Comparison of ENCODE assay signal across 9 cellular contexts in the genomic region with DNA sequence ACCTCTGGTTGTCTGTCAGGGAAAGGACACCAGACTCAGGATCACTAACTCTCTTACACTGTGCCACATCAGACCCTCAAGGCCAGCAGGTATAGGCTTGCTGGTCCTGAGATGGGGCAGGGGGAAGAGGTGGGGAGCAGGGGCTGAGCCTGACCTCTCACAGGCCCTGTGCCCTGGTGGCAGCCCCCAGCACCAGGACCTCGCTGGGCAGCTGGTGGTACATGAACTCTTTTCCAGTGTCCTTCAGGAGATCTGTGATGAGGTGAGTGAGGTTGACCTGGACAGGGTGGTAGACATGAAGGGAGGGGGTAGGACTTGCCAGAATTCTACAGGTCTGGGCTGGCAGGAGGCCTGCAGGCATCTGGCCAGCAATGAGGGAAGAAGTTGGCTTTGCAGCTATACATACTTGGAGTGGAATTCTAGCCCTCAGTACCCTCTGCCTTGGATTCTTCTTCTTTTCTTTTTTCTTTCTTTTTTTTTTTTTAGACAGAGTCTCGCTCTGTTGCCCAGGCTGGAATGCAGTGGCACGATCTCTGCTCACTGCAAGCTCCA. TPM values are rescaled to one million over a fixed set of nuclear protein-coding genes. Genes with fewer than 3 reads are reported as not detected.
DNase-seq lines count a peak whose midpoint lies in the region; ATAC-seq and TF ChIP-seq lines count a peak whose summit lies in the region.
"Had no signal": no experiment of that assay in that cellular context is flagged by ENCODE, and none has a peak within 500 bp of the region (broad histone marks: within the 10 kb centered on the region; RNA-seq: fewer than 3 reads in every experiment).

No MANE protein-coding gene starts in this region.

- H3K9ac ChIP-seq in GM23248 = peak overlapping the region; percentile 86
- H3K9ac ChIP-seq in SU-DHL-6 (ENCODE audit: low read length) = peak overlapping the region; percentile 94
- peak overlapping the region; percentile 23 for H3K9ac ChIP-seq in fibroblast of lung (ENCODE audit: insufficient read depth, low read length)
- peak overlapping the region; percentile 91 for H3K9ac ChIP-seq in skeletal muscle satellite cell (ENCODE audit: low read depth, low read length)

- no peaks in the 10 kb centered on the region for H3K36me3 ChIP-seq in GM23248 (ENCODE audit: low read depth)
- no peaks in the 10 kb centered on the region for H3K36me3 ChIP-seq in SU-DHL-6 (ENCODE audit: low read length)
- H3K36me3 ChIP-seq in fibroblast of lung (ENCODE audit: control insufficient read depth, insufficient read depth, low read length) = peaks cover 8% of the 10 kb centered on the region
- peaks cover 15% of the 10 kb centered on the region for H3K36me3 ChIP-seq in skeletal muscle satellite cell (ENCODE audit: insufficient read depth, low read length)

- H3F3A ChIP-seq in GM23248 (ENCODE audit: insufficient read depth) (peaks cover 6% of the 10 kb centered on the region; the same call in 1 of the 2 replicates), SU-DHL-6 (ENCODE audit: insufficient read depth) (peaks cover 39% of the 10 kb centered on the region)

- H3K9me3 ChIP-seq in GM23248 (ENCODE audit: low read depth) (no peaks in the 10 kb centered on the region), SU-DHL-6 (ENCODE audit: insufficient read depth, low read length) (no peaks in the 10 kb centered on the region), fibroblast of lung (ENCODE audit: control insufficient read depth, insufficient read depth, low read depth, low read length) (no peaks in the 10 kb centered on the region), skeletal muscle satellite cell (replicated peaks; ENCODE audit: low read length) (no peaks in the 10 kb centered on the region)

- WGBS in GM23248 (ENCODE audit: low coverage in 1 of 2, low lambda C conversion rate in 2 of 2, missing lambda C conversion rate in 2 of 2), 2 experiments = 79 to 100% methylated on average over 1 to 3 of the region's 3 CpGs

- peaks cover 41% of the 10 kb centered on the region for H3K79me2 ChIP-seq in GM23248 (ENCODE audit: insufficient read depth)
- H3K79me2 ChIP-seq in SU-DHL-6 (ENCODE audit: insufficient read depth, low read length) = no peaks in the 10 kb centered on the region; the same call in 1 of the 2 replicates
- peaks cover 8% of the 10 kb centered on the region for H3K79me2 ChIP-seq in fibroblast of lung (ENCODE audit: control insufficient read depth, insufficient read depth, low read length)

- no peak overlapping the region for H2AFZ ChIP-seq in GM23248
- H2AFZ ChIP-seq in SU-DHL-6 (ENCODE audit: low read depth, low read length, severe bottlenecking) = no peak overlapping the region
- no peak overlapping the region for H2AFZ ChIP-seq in fibroblast of lung (ENCODE audit: low read length)

- H3K27ac ChIP-seq in GM23248 (no peak overlapping the region), SU-DHL-6 (ENCODE audit: low read depth, low read length) (peak overlapping the region; percentile 88), fibroblast of lung (ENCODE audit: insufficient read depth, low read length) (no peak overlapping the region)
- H3K27ac ChIP-seq: foreskin keratinocyte had no signal

- no peaks in the 10 kb centered on the region for H3K27me3 ChIP-seq in GM23248 (replicated peaks; ENCODE audit: insufficient read depth)
- H3K27me3 ChIP-seq in SU-DHL-6 (ENCODE audit: low read length) = no peaks in the 10 kb centered on the region
- no peaks in the 10 kb centered on the region for H3K27me3 ChIP-seq in fibroblast of lung (ENCODE audit: control insufficient read depth, insufficient read depth, low read length)
- no peaks in the 10 kb centered on the region for H3K27me3 ChIP-seq in skeletal muscle satellite cell (ENCODE audit: control insufficient read depth, insufficient read depth, low read length)
- H3K27me3 ChIP-seq: foreskin keratinocyte had no signal

- no peak for TF ChIP-seq POLR2A in GM18505 (IDR thresholded peaks at IDR 0.05; ENCODE audit: borderline replicate concordance, extremely low read depth, insufficient read depth, insufficient read length)

- H3K4me1 ChIP-seq in GM23248 (ENCODE audit: insufficient read depth) = peaks cover 6% of the 10 kb centered on the region; the same call in 1 of the 2 replicates
- H3K4me1 ChIP-seq in fibroblast of lung (ENCODE audit: control insufficient read depth, extremely low read depth, insufficient read depth, low read length) = peaks cover 10% of the 10 kb centered on the region
- peaks cover 45% of the 10 kb centered on the region for H3K4me1 ChIP-seq in skeletal muscle satellite cell (ENCODE audit: control insufficient read depth, insufficient read depth, low read length)

- H4K20me1 ChIP-seq in GM23248 (ENCODE audit: insufficient read depth) = no peaks in the 10 kb centered on the region
- no peaks in the 10 kb centered on the region for H4K20me1 ChIP-seq in SU-DHL-6 (ENCODE audit: low read depth, low read length)
- H4K20me1 ChIP-seq in fibroblast of lung (ENCODE audit: control insufficient read depth, extremely low read depth, insufficient read depth, low read length) = no peaks in the 10 kb centered on the region

- H3K4me3 ChIP-seq in GM23248 = peak overlapping the region; percentile 97
- H3K4me3 ChIP-seq in SU-DHL-6 (ENCODE audit: insufficient read depth, low read length, poor library complexity, severe bottlenecking) = peak overlapping the region; percentile 83
- H3K4me3 ChIP-seq in fibroblast of lung (replicated peaks in 1 of 4; ENCODE audit: control extremely low read depth in 1 of 4, insufficient read depth in 1 of 4, low read depth in 3 of 4, low read length in 4 of 4) = peak overlapping the region; percentile 81 to 90 (median 88)
- peak overlapping the region; percentile 91 for H3K4me3 ChIP-seq in skeletal muscle satellite cell (ENCODE audit: low read length)

- no peak for DNase-seq in GM23248
- DNase-seq in fibroblast of lung (ENCODE audit: low read depth in 2 of 2) = peak in 1 of 2 donors; percentile 27
- no peak for DNase-seq in DMS53 treated with DMSO at 0.1 percent for 48 hours (lab: John Stamatoyannopoulos, UW; ENCODE audit: unreplicated experiment)
- DNase-seq in RKO (ENCODE audit: low spot score) = no peak

- in situ Hi-C loops in GM23248 (cut with MboI) = no loop called here

- H3K4me2 ChIP-seq in GM23248 (ENCODE audit: unreplicated experiment) (peak overlapping the region; percentile 82), SU-DHL-6 (ENCODE audit: low read depth, low read length, poor library complexity, severe bottlenecking) (peak overlapping the region; percentile 87), fibroblast of lung (ENCODE audit: extremely low read depth, insufficient read depth, low read length) (peak overlapping the region; percentile 95), skeletal muscle satellite cell (ENCODE audit: low read length) (peak overlapping the region; percentile 97)

- no peak for TF ChIP-seq CTCF in SU-DHL-6 (IDR thresholded peaks at IDR 0.05; ENCODE audit: insufficient read depth, low read length, poor library complexity, severe bottlenecking)
- no peak for TF ChIP-seq CTCF in fibroblast of lung (conservative IDR thresholded peaks at IDR 0.05 in 1 of 2, IDR thresholded peaks at IDR 0.05 in 1 of 2; ENCODE audit: low read depth in 1 of 2, low read length in 2 of 2)

- ATAC-seq in HG03354 (IDR thresholded peaks at IDR 0.05; ENCODE audit: poor library complexity, severe bottlenecking, unreplicated experiment) = no peak
- no peak for ATAC-seq in GM18505 (IDR thresholded peaks at IDR 0.05; ENCODE audit: unreplicated experiment)
- ATAC-seq: foreskin keratinocyte had no signal

- no peaks in the 10 kb centered on the region for H3K9me2 ChIP-seq in GM23248 (ENCODE audit: insufficient read depth)
- no peaks in the 10 kb centered on the region for H3K9me2 ChIP-seq in SU-DHL-6 (replicated peaks; ENCODE audit: insufficient read depth, low read length)

RNA-seq across cellular contexts. Expression of a gene that starts 1.4 kb away (rescaled TPM):
- total RNA-seq in GM23248 (2014; rRNA removed; shearing (Covaris generic)) = 75.9 and 97.9 TPM in 2 replicates
- polyA plus RNA-seq in GM23248 (2016; fragmentation: Nextera tagmentation; extraction: Ambion mirVana) (74.5 and 78.9 TPM in 2 replicates), fibroblast of lung (17.7 and 18.5 TPM in 2 replicates)
- 47.8 and 71.5 TPM in 2 replicates for total RNA-seq in fibroblast of lung
- 43.8 and 52.2 TPM in 2 replicates for polyA plus RNA-seq in fibroblast of lung (2012)
- polyA minus RNA-seq in fibroblast of lung (ENCODE audit: low replicate concordance) = 31.9 and 51.5 TPM in 2 replicates
- 71.0 and 82.1 TPM in 2 replicates for total RNA-seq in skeletal muscle satellite cell (2012; rRNA removed)

RNA-seq across cellular contexts. Expression of a gene that starts 1.5 kb away (rescaled TPM):
- total RNA-seq in GM23248 (2014; rRNA removed; shearing (Covaris generic)) = 53.7 and 66.0 TPM in 2 replicates
- polyA plus RNA-seq in GM23248 (2016; fragmentation: Nextera tagmentation; extraction: Ambion mirVana) (50.7 and 54.7 TPM in 2 replicates), fibroblast of lung (20.5 and 25.7 TPM in 2 replicates)
- total RNA-seq in fibroblast of lung = 32.9 and 41.5 TPM in 2 replicates
- polyA plus RNA-seq in fibroblast of lung (2012) = 34.7 and 42.7 TPM in 2 replicates
- polyA minus RNA-seq in fibroblast of lung (ENCODE audit: low replicate concordance) = 66.6 and 78.4 TPM in 2 replicates
- total RNA-seq in skeletal muscle satellite cell (2012; rRNA removed) = 27.1 and 29.9 TPM in 2 replicates

RNA-seq across cellular contexts. Expression of a gene that starts 2.9 kb away (rescaled TPM):
- 2.7 and 11.0 TPM in 2 replicates for total RNA-seq in GM23248 (2014; rRNA removed; shearing (Covaris generic))
- 33.4 and 34.7 TPM in 2 replicates for polyA plus RNA-seq in GM23248 (2016; fragmentation: Nextera tagmentation; extraction: Ambion mirVana)
- total RNA-seq in fibroblast of lung = 12.6 TPM in 2 replicates
- 11.2 and 12.6 TPM in 2 replicates for polyA plus RNA-seq in fibroblast of lung
- polyA plus RNA-seq in fibroblast of lung (2012) = 22.2 and 25.1 TPM in 2 replicates
- polyA minus RNA-seq in fibroblast of lung (ENCODE audit: low replicate concordance) = 15.4 and 31.3 TPM in 2 replicates
- total RNA-seq in skeletal muscle satellite cell (2012; rRNA removed) = 7.9 and 9.4 TPM in 2 replicates

RNA-seq across cellular contexts. Expression of a gene that starts 6.9 kb away (rescaled TPM):
- 17.7 and 27.8 TPM in 2 replicates for total RNA-seq in GM23248 (2014; rRNA removed; shearing (Covaris generic))
- polyA plus RNA-seq in GM23248 (2016; fragmentation: Nextera tagmentation; extraction: Ambion mirVana) (21.6 and 22.6 TPM in 2 replicates), fibroblast of lung (21.2 and 25.3 TPM in 2 replicates)
- 24.4 and 27.9 TPM in 2 replicates for total RNA-seq in fibroblast of lung
- 143 and 151 TPM in 2 replicates for polyA plus RNA-seq in fibroblast of lung (2012)
- polyA minus RNA-seq in fibroblast of lung (ENCODE audit: low replicate concordance) = 35.6 and 43.8 TPM in 2 replicates
- 20.3 and 30.1 TPM in 2 replicates for total RNA-seq in skeletal muscle satellite cell (2012; rRNA removed)

RNA-seq across cellular contexts. Expression of a gene that starts 13.4 kb away (rescaled TPM):
- 40.7 and 54.4 TPM in 2 replicates for total RNA-seq in GM23248 (2014; rRNA removed; shearing (Covaris generic))
- polyA plus RNA-seq in GM23248 (2016; fragmentation: Nextera tagmentation; extraction: Ambion mirVana) (185 and 188 TPM in 2 replicates), fibroblast of lung (34.7 and 41.4 TPM in 2 replicates)
- total RNA-seq in fibroblast of lung = 60.9 and 62.9 TPM in 2 replicates
- polyA plus RNA-seq in fibroblast of lung (2012) = 129 and 130 TPM in 2 replicates
- 20.6 and 32.5 TPM in 2 replicates for polyA minus RNA-seq in fibroblast of lung (ENCODE audit: low replicate concordance)
- total RNA-seq in skeletal muscle satellite cell (2012; rRNA removed) = 31.0 and 47.1 TPM in 2 replicates

Comparison
In these comparisons a context has a peak if more than half of its experiments do, and no peak if none do; other contexts are left out.
1. H3K9ac ChIP-seq: peak in every context shown above with its lines; median percentile 94 in SU-DHL-6; 91 in skeletal muscle satellite cell; 86 in GM23248; 23 in fibroblast of lung.